Comparison of ENCODE assay signal across 16 cellular contexts in genomic region chr15:67559158-67559557, GRCh38. TPM values are rescaled to one million over a fixed set of nuclear protein-coding genes. Genes with fewer than 3 reads are reported as not detected.
A peak's percentile ranks its signal among the peaks of the same experiment; 100 is the strongest.
DNase-seq lines count a peak whose midpoint lies in the region; TF ChIP-seq lines count a peak whose summit lies in the region.
"Had no signal": no experiment of that assay in that cellular context is flagged by ENCODE, and none has a peak within 500 bp of the region (broad histone marks: within the 10 kb centered on the region; RNA-seq: fewer than 3 reads in every experiment).

No MANE protein-coding gene starts in this region.

- intact Hi-C loops in MCF 10A (cut with micrococcal nuclease) = no loop called here
- intact Hi-C loops in breast epithelium (cut with DNase I; ENCODE audit: low total_unique reads) = loop anchor here (10.0 kb wide), 1 partner anchor 1136 kb away; no protein-coding TSS in a partner anchor

- TF ChIP-seq POLR2A in breast epithelium (IDR thresholded peaks at IDR 0.05) = no peak

- H3K9me2 ChIP-seq in Karpas-422 (replicated peaks; ENCODE audit: insufficient read depth, low read length) = no peaks in the 10 kb centered on the region

- no peaks in the 10 kb centered on the region for H3K27me3 Mint-ChIP-seq in MCF 10A (ENCODE audit: insufficient read depth, unreplicated experiment)

- H3K4me1 ChIP-seq in breast epithelium = no peaks in the 10 kb centered on the region
- H3K4me1 ChIP-seq in Karpas-422 (ENCODE audit: low read length) = peaks cover 59% of the 10 kb centered on the region
- H3K4me1 ChIP-seq: BE2C, SJCRH30 had no signal

- H3K9me3 Mint-ChIP-seq in MCF 10A (ENCODE audit: unreplicated experiment) = peaks cover 8% of the 10 kb centered on the region

- H3K9ac ChIP-seq in Karpas-422 (ENCODE audit: low read length) = no peak overlapping the region

- H3K4me2 ChIP-seq in Karpas-422 (ENCODE audit: low read depth, low read length, poor library complexity, severe bottlenecking) = peak overlapping the region; percentile 5

- H3K4me3 ChIP-seq in breast epithelium = no peak overlapping the region
- no peak overlapping the region for H3K4me3 ChIP-seq in Karpas-422 (ENCODE audit: low read length)
- H3K4me3 ChIP-seq: SJCRH30 had no signal

- peaks cover 89% of the 10 kb centered on the region for H3K79me2 ChIP-seq in Karpas-422 (ENCODE audit: low read length)

- H2AFZ ChIP-seq in Karpas-422 (ENCODE audit: low read length) = no peak overlapping the region

- no peak for DNase-seq in MCF 10A (ENCODE audit: unreplicated experiment)
- no peak for DNase-seq in breast epithelium (ENCODE audit: low spot score in 2 of 2)
- DNase-seq in Karpas-422 = no peak
- peak; percentile 76 for DNase-seq in NCI-H345 treated with DMSO at 0.1 percent for 48 hours (lab: John Stamatoyannopoulos, UW; ENCODE audit: unreplicated experiment)
- no peak for DNase-seq in UCSD-AML1 (lab: John Stamatoyannopoulos, UW; ENCODE audit: unreplicated experiment)
- DNase-seq in NCI-H1694 treated with DMSO at 0.1 percent for 48 hours (lab: John Stamatoyannopoulos, UW) = no peak
- DNase-seq in stimulated activated CD4-positive, alpha-beta T cell treated with anti-CD3 and anti-CD28 coated beads, Interleukin-1b, Interleukin-23, amount 100 ng/mL, for 48 hours = no peak
- DNase-seq: BE2C, DMS79, HFFc6, KBM-7, NCI-H1092 treated with DMSO at 0.1 percent for 48 hours, NCI-H1930, SJCRH30, T-helper 1 cell had no signal

- TF ChIP-seq CTCF in MCF 10A (IDR thresholded peaks at IDR 0.05; ENCODE audit: unreplicated experiment) (no peak), breast epithelium (IDR thresholded peaks at IDR 0.05) (no peak)

- no TSS peak for BruUV-seq in MCF 10A (replicated peaks; lab: Mats Ljungman, UMichigan)

- H3K36me3 ChIP-seq in breast epithelium (no peaks in the 10 kb centered on the region), Karpas-422 (ENCODE audit: insufficient read depth, low read length) (peaks cover 48% of the 10 kb centered on the region)

- H3K4me3 Mint-ChIP-seq in MCF 10A (ENCODE audit: unreplicated experiment) = no peak overlapping the region
- H3K4me3 Mint-ChIP-seq: H9, HFFc6 had no signal

- peak overlapping the region; percentile 33 for H3K27ac Mint-ChIP-seq in MCF 10A (ENCODE audit: low read depth, unreplicated experiment)
- H3K27ac Mint-ChIP-seq: HFFc6 had no signal

- CTCF ChIA-PET in MCF 10A (lab: Yijun Ruan, JAX) = interaction anchor here (0.6 kb wide), 1 partner anchor 34 kb away, joined by 3 read pairs; no protein-coding TSS in a partner anchor

- no peaks in the 10 kb centered on the region for H3K9me3 ChIP-seq in breast epithelium
- peaks cover 14% of the 10 kb centered on the region for H3K9me3 ChIP-seq in Karpas-422 (ENCODE audit: low read length)

- POLR2A ChIA-PET in MCF 10A (lab: Yijun Ruan, JAX) = no interaction called here

- H3K27ac ChIP-seq in breast epithelium = no peak overlapping the region
- H3K27ac ChIP-seq in Karpas-422 (ENCODE audit: low read length) = peak overlapping the region; percentile 86; the same call in 1 of the 2 replicates
- H3K27ac ChIP-seq: SJCRH30 had no signal

- H3K4me1 Mint-ChIP-seq in MCF 10A (ENCODE audit: insufficient read depth, unreplicated experiment) = no peaks in the 10 kb centered on the region

- H3K27me3 ChIP-seq in breast epithelium = no peaks in the 10 kb centered on the region
- no peaks in the 10 kb centered on the region for H3K27me3 ChIP-seq in Karpas-422 (ENCODE audit: low read length)
- H3K27me3 ChIP-seq: BE2C, SJCRH30 had no signal

- H3K36me3 Mint-ChIP-seq in MCF 10A (ENCODE audit: insufficient read depth, unreplicated experiment) = peaks cover 21% of the 10 kb centered on the region

- H4K20me1 ChIP-seq in Karpas-422 (ENCODE audit: insufficient read depth, low read depth, low read length) = no peaks in the 10 kb centered on the region

RNA-seq across cellular contexts. Expression of gene MAP2K5, which starts 16.7 kb away (rescaled TPM):
- 24.4 and 29.0 TPM in 2 replicates for total RNA-seq in MCF 10A (2022)
- 10 to 100 TPM; 13.8 to 15.1 (median 14.0) TPM for total RNA-seq in breast epithelium
- 32.0 and 32.1 TPM in 2 replicates for total RNA-seq in Karpas-422 (2014; rRNA removed; shearing (Covaris generic); ENCODE audit: low replicate concordance)

RNA-seq across cellular contexts. Expression of gene C15orf61, which starts 38.2 kb away (rescaled TPM):
- total RNA-seq in MCF 10A (2022) (7.9 and 10.5 TPM in 2 replicates), breast epithelium (10 to 100 TPM in 1 of 3 donors, 1 to 10 TPM in 2; 3.8 to 24.3 (median 4.6) TPM)
- total RNA-seq in Karpas-422 (2014; rRNA removed; shearing (Covaris generic); ENCODE audit: low replicate concordance) = 13.3 and 19.7 TPM in 2 replicates
